In genomic region chr5:169923988-169924387, GRCh38 we compare ENCODE assay signal across 14 cellular contexts. TPM values are rescaled to one million over a fixed set of nuclear protein-coding genes. Genes with fewer than 3 reads are reported as not detected.
DNase-seq lines count a peak whose midpoint lies in the region; ATAC-seq, FAIRE-seq and TF ChIP-seq lines count a peak whose summit lies in the region.
"Had no signal": no experiment of that assay in that cellular context is flagged by ENCODE, and none has a peak within 500 bp of the region (broad histone marks: within the 10 kb centered on the region; RNA-seq: fewer than 3 reads in every experiment).

No MANE protein-coding gene starts in this region.

- H3K36me3 Mint-ChIP-seq in activated T-helper 17 cell treated with anti-CD3 and anti-CD28 coated beads, Interleukin-2, amount 50 U/mL, for 72 hours (ENCODE audit: low read depth) = peaks cover 39% of the 10 kb centered on the region

- peak; percentile 20 for DNase-seq in GM10248 (ENCODE audit: extremely low spot score)
- no peak for DNase-seq in GM19239 (ENCODE audit: insufficient read length, low spot score)
- no peak for DNase-seq in foreskin melanocyte
- no peak for DNase-seq in posterior vena cava (ENCODE audit: low spot score)
- DNase-seq: activated B cell treated with CpG ODN at 0.5 μM for 24 hours, GF-D8, NCI-H1417 treated with DMSO at 0.1 percent for 48 hours, small intestine had no signal

- H3K27ac Mint-ChIP-seq in activated T-helper 17 cell treated with anti-CD3 and anti-CD28 coated beads, Interleukin-2, amount 50 U/mL, for 72 hours = peak overlapping the region; percentile 1
- H3K27ac Mint-ChIP-seq: activated B cell treated with CpG ODN at 0.5 μM for 24 hours had no signal

- CTCF ChIA-PET in GM10248 (lab: Yijun Ruan, JAX) = interaction anchor here (1.7 to 2.8 kb wide), 2 partner anchors 15 to 20 kb away, joined by 5 to 10 read pairs; no protein-coding TSS in a partner anchor

- no peaks in the 10 kb centered on the region for H3K9me3 Mint-ChIP-seq in activated T-helper 17 cell treated with anti-CD3 and anti-CD28 coated beads, Interleukin-2, amount 50 U/mL, for 72 hours
- H3K9me3 Mint-ChIP-seq: activated B cell treated with CpG ODN at 0.5 μM for 24 hours; activated T-helper 1 cell treated with anti-CD3 and anti-CD28 coated beads, Interleukin-12 subunit alpha, Interleukin-12 subunit beta, Interleukin-2, Interleukin-4 antibody, amounts not matched to agents 30 ng/mL and 10 ng/mL and 1 ng/mL, durations not matched to agents 14 hours and 24 hours and 36 hours had no signal

- no peak for FAIRE-seq in GM19239 (lab: Jason Lieb, UNC)
- FAIRE-seq: small intestine had no signal

- no peaks in the 10 kb centered on the region for H3K27me3 Mint-ChIP-seq in activated T-helper 17 cell treated with anti-CD3 and anti-CD28 coated beads, Interleukin-2, amount 50 U/mL, for 72 hours
- H3K27me3 Mint-ChIP-seq: activated B cell treated with CpG ODN at 0.5 μM for 24 hours had no signal

- H3K4me1 Mint-ChIP-seq in activated T-helper 17 cell treated with anti-CD3 and anti-CD28 coated beads, Interleukin-2, amount 50 U/mL, for 72 hours = peaks cover 13% of the 10 kb centered on the region

- TF ChIP-seq CTCF in GM10248 (IDR thresholded peaks at IDR 0.05; ENCODE audit: control extremely low read depth, extremely low read depth, low read depth, missing control alignments) = no peak

- peak; percentile 68 for ATAC-seq in GM18909 (IDR thresholded peaks at IDR 0.05; ENCODE audit: poor library complexity, unreplicated experiment)
- peak; percentile 65 for ATAC-seq in HG02870 (IDR thresholded peaks at IDR 0.05; ENCODE audit: unreplicated experiment)
- ATAC-seq in activated T-helper 17 cell treated with anti-CD3 and anti-CD28 coated beads, Interleukin-2, amount 50 U/mL, for 72 hours (replicated peaks) = peak; percentile 71
- ATAC-seq in HG03108 (IDR thresholded peaks at IDR 0.05; ENCODE audit: unreplicated experiment) = no peak

- no peak overlapping the region for H3K4me3 Mint-ChIP-seq in activated T-helper 17 cell treated with anti-CD3 and anti-CD28 coated beads, Interleukin-2, amount 50 U/mL, for 72 hours
- H3K4me3 Mint-ChIP-seq: activated B cell treated with CpG ODN at 0.5 μM for 24 hours; activated T-helper 1 cell treated with anti-CD3 and anti-CD28 coated beads, Interleukin-12 subunit alpha, Interleukin-12 subunit beta, Interleukin-2, Interleukin-4 antibody, amounts not matched to agents 30 ng/mL and 10 ng/mL and 1 ng/mL, durations not matched to agents 14 hours and 24 hours and 36 hours; CD14-positive monocyte had no signal

- intact Hi-C loops in posterior vena cava (cut with DNase I) = no loop called here

- POLR2A ChIA-PET in GM10248 (lab: Yijun Ruan, JAX) = no interaction called here

RNA-seq across cellular contexts. Expression of gene INSYN2B, which starts 56.3 kb away (rescaled TPM):
- total RNA-seq in activated T-helper 17 cell treated with anti-CD3 and anti-CD28 coated beads, Interleukin-2, amount 50 U/mL, for 72 hours = not detected
- under 1 TPM in 1 of 2 donors, not detected in 1; 0.19 TPM for total RNA-seq in posterior vena cava
- total RNA-seq: activated B cell treated with CpG ODN at 0.5 μM for 24 hours; activated T-helper 1 cell treated with anti-CD3 and anti-CD28 coated beads, Interleukin-12 subunit alpha, Interleukin-12 subunit beta, Interleukin-2, Interleukin-4 antibody, amounts not matched to agents 30 ng/mL and 10 ng/mL and 1 ng/mL, durations not matched to agents 14 hours and 24 hours and 36 hours had no signal
